ENCODE assay signal across 1 cellular context in the genomic region with DNA sequence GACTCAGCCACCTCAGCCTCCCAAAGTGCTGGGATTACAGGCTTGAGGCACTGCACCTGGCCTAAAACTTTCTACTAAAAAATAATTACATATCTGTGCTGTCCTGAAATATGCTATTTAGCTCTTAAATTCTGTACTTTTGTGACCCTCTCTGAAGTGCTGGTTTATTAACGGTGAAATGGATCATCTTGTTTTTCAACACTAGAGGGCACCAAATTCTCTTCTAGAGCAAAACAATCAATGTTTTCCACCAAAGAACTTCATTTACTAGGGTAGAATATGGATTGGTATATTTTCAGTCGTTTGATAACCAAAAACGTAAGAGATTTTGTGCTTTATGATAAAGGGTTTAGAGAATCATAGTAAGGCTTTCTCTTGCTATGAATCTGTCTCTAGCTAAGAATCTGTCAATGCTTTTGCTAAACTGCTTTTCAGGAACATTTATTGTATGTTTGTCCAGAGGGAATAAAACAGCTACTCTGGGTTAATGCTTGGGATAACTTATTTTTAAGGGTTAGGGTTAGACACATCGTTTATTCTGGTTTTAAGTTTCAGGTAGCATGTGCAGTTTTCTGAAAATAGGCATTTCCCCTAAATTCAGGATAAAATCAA.
TF ChIP-seq lines count a peak whose summit lies in the region.

No MANE protein-coding gene starts in this region.

TF ChIP-seq in K562, 482 proteins besides CTCF, POLR2A, EP300 and RAD21 (continued from another document):
- TF ChIP-seq, protein P1, sequence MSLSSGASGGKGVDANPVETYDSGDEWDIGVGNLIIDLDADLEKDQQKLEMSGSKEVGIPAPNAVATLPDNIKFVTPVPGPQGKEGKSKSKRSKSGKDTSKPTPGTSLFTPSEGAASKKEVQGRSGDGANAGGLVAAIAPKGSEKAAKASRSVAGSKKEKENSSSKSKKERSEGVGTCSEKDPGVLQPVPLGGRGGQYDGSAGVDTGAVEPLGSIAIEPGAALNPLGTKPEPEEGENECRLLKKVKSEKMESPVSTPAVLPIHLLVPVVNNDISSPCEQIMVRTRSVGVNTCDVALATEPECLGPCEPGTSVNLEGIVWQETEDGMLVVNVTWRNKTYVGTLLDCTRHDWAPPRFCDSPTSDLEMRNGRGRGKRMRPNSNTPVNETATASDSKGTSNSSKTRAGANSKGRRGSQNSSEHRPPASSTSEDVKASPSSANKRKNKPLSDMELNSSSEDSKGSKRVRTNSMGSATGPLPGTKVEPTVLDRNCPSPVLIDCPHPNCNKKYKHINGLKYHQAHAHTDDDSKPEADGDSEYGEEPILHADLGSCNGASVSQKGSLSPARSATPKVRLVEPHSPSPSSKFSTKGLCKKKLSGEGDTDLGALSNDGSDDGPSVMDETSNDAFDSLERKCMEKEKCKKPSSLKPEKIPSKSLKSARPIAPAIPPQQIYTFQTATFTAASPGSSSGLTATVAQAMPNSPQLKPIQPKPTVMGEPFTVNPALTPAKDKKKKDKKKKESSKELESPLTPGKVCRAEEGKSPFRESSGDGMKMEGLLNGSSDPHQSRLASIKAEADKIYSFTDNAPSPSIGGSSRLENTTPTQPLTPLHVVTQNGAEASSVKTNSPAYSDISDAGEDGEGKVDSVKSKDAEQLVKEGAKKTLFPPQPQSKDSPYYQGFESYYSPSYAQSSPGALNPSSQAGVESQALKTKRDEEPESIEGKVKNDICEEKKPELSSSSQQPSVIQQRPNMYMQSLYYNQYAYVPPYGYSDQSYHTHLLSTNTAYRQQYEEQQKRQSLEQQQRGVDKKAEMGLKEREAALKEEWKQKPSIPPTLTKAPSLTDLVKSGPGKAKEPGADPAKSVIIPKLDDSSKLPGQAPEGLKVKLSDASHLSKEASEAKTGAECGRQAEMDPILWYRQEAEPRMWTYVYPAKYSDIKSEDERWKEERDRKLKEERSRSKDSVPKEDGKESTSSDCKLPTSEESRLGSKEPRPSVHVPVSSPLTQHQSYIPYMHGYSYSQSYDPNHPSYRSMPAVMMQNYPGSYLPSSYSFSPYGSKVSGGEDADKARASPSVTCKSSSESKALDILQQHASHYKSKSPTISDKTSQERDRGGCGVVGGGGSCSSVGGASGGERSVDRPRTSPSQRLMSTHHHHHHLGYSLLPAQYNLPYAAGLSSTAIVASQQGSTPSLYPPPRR (CRISPR knock-in tag; IDR thresholded peaks at IDR 0.05; ENCODE audit: borderline replicate concordance) = no peak
- TF ChIP-seq, protein P2, sequence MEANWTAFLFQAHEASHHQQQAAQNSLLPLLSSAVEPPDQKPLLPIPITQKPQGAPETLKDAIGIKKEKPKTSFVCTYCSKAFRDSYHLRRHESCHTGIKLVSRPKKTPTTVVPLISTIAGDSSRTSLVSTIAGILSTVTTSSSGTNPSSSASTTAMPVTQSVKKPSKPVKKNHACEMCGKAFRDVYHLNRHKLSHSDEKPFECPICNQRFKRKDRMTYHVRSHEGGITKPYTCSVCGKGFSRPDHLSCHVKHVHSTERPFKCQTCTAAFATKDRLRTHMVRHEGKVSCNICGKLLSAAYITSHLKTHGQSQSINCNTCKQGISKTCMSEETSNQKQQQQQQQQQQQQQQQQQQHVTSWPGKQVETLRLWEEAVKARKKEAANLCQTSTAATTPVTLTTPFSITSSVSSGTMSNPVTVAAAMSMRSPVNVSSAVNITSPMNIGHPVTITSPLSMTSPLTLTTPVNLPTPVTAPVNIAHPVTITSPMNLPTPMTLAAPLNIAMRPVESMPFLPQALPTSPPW (CRISPR knock-in tag; IDR thresholded peaks at IDR 0.05) = no peak
- no peak for TF ChIP-seq TEAD2 (tag; IDR thresholded peaks at IDR 0.05)
- TF ChIP-seq POLR2G (IDR thresholded peaks at IDR 0.05; ENCODE audit: low read depth, low read length) = no peak
- TF ChIP-seq FUS (optimal IDR thresholded peaks at IDR 0.05; ENCODE audit: low read depth, low read length) = no peak
- TF ChIP-seq ZNF57 (CRISPR knock-in tag; IDR thresholded peaks at IDR 0.05) = no peak
- TF ChIP-seq, protein P3, sequence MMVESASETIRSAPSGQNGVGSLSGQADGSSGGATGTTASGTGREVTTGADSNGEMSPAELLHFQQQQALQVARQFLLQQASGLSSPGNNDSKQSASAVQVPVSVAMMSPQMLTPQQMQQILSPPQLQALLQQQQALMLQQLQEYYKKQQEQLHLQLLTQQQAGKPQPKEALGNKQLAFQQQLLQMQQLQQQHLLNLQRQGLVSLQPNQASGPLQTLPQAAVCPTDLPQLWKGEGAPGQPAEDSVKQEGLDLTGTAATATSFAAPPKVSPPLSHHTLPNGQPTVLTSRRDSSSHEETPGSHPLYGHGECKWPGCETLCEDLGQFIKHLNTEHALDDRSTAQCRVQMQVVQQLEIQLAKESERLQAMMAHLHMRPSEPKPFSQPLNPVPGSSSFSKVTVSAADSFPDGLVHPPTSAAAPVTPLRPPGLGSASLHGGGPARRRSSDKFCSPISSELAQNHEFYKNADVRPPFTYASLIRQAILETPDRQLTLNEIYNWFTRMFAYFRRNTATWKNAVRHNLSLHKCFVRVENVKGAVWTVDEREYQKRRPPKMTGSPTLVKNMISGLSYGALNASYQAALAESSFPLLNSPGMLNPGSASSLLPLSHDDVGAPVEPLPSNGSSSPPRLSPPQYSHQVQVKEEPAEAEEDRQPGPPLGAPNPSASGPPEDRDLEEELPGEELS (CRISPR knock-in tag; IDR thresholded peaks at IDR 0.05; ENCODE audit: borderline replicate concordance) = no peak
